10 cellular contexts compared by ENCODE assay signal in genomic region chr10:110388682-110389052, GRCh38.
DNase-seq lines count a peak whose midpoint lies in the region; ATAC-seq, FAIRE-seq and TF ChIP-seq lines count a peak whose summit lies in the region.
"Had no signal": no experiment of that assay in that cellular context is flagged by ENCODE, and none has a peak within 500 bp of the region (broad histone marks: within the 10 kb centered on the region; RNA-seq: fewer than 3 reads in every experiment).

No MANE protein-coding gene starts in this region.

- TF ChIP-seq EP300 in GM12878 (IDR thresholded peaks at IDR 0.05; ENCODE audit: borderline replicate concordance in 1 of 2, control insufficient read depth in 1 of 2, low read depth in 2 of 2, low read length in 2 of 2): no peak

- no peak for DNase-seq in Calu3
- DNase-seq in Karpas-422: peak; percentile 58
- no peak for DNase-seq in GM12878 (ENCODE audit: low read depth, low spot score)
- no peak for DNase-seq in NK-92 treated with Interleukin-12 subunit alpha and Interleukin-12 subunit beta, amount 100 ng/mL, for 24 hours (lab: John Stamatoyannopoulos, UW)
- DNase-seq in RCC 7860 (ENCODE audit: low spot score): no peak
- DNase-seq: islet precursor cell had no signal

- no peaks in the 10 kb centered on the region for H3K9me2 ChIP-seq in Karpas-422 (replicated peaks; ENCODE audit: insufficient read depth, low read length)

- CTCF ChIA-PET in Calu3 (lab: Charles Lee): no interaction called here
- CTCF ChIA-PET in GM12878 (lab: Yijun Ruan, JAX): interaction anchor here (0.8 to 1.9 kb wide), 5 partner anchors 23 to 158 kb away, joined by 3 to 7 read pairs (median 5); no protein-coding TSS in a partner anchor

- POLR2A ChIA-PET in GM12878 (lab: Charles Lee): interaction anchor here (1.1 to 1.9 kb wide), 6 partner anchors 8 to 34 kb away, joined by 3 to 5 read pairs (median 4); no protein-coding TSS in a partner anchor

- in situ Hi-C loops in GM12878 (cut with MboI): no loop called here

- H3K9me3 Mint-ChIP-seq in Calu3 (ENCODE audit: low read depth, unreplicated experiment) (peaks cover 2% of the 10 kb centered on the region), nephron (no peaks in the 10 kb centered on the region)

- H3K9me3 ChIP-seq in Karpas-422 (ENCODE audit: low read length) (no peaks in the 10 kb centered on the region), GM12878 (replicated peaks; ENCODE audit: control insufficient read depth, insufficient read depth, low read length) (no peaks in the 10 kb centered on the region; the same call in 2 of the 3 replicates)
- H3K9me3 ChIP-seq: Peyer's patch had no signal

- H3K9ac ChIP-seq in Karpas-422 (ENCODE audit: low read length) (no peak overlapping the region), GM12878 (ENCODE audit: control insufficient read depth, insufficient read depth, low read length) (peak overlapping the region; percentile 3; the same call in 1 of the 2 replicates)

- H4K20me1 ChIP-seq in Karpas-422 (ENCODE audit: insufficient read depth, low read depth, low read length) (no peaks in the 10 kb centered on the region), GM12878 (ENCODE audit: control insufficient read depth, insufficient read depth) (no peaks in the 10 kb centered on the region)

- no peak overlapping the region for H3K4me3 Mint-ChIP-seq in Calu3 (ENCODE audit: low read depth, unreplicated experiment)
- H3K4me3 Mint-ChIP-seq in nephron: no peak overlapping the region

- peak; percentile 3 for ATAC-seq in GM12878
- ATAC-seq in HG03442 (IDR thresholded peaks at IDR 0.05; ENCODE audit: unreplicated experiment): no peak
- no peak for ATAC-seq in GM21717 (IDR thresholded peaks at IDR 0.05; ENCODE audit: unreplicated experiment)

- TF ChIP-seq RAD21 in GM12878 (IDR thresholded peaks at IDR 0.05; ENCODE audit: insufficient read depth, low read depth, low read length): no peak

- no peak overlapping the region for H3K27ac ChIP-seq in Karpas-422 (ENCODE audit: low read length)
- H3K27ac ChIP-seq in GM12878 (ENCODE audit: control insufficient read depth, insufficient read depth): peak overlapping the region; percentile 75
- H3K27ac ChIP-seq: Peyer's patch had no signal

- H3K79me2 ChIP-seq in Karpas-422 (ENCODE audit: low read length) (no peaks in the 10 kb centered on the region), GM12878 (ENCODE audit: control insufficient read depth, insufficient read depth, low read length) (no peaks in the 10 kb centered on the region)

- H3K4me1 ChIP-seq in Karpas-422 (ENCODE audit: low read length) (peaks cover 44% of the 10 kb centered on the region), GM12878 (ENCODE audit: control insufficient read depth, insufficient read depth, low read length) (peaks cover 26% of the 10 kb centered on the region)

- H3K4me2 ChIP-seq in Karpas-422 (ENCODE audit: low read depth, low read length, poor library complexity, severe bottlenecking): no peak overlapping the region
- H3K4me2 ChIP-seq in GM12878 (ENCODE audit: control insufficient read depth, insufficient read depth): peak overlapping the region; percentile 12; the same call in 1 of the 2 replicates

- no peak for FAIRE-seq in GM12878 (lab: Jason Lieb, UNC)
- no peak for FAIRE-seq in RCC 7860 (lab: Jason Lieb, UNC)

- TF ChIP-seq POLR2A in GM12878 (IDR thresholded peaks at IDR 0.05; ENCODE audit: low read depth, low read length): no peak

- BruUV-seq in Calu3 (replicated peaks; lab: Mats Ljungman, UMichigan): no TSS peak
- TSS peak; percentile 95 for BruUV-seq in GM12878 (replicated peaks; lab: Mats Ljungman, UMichigan)

- H3K36me3 Mint-ChIP-seq in Calu3 (ENCODE audit: insufficient read depth, unreplicated experiment) (peaks cover 4% of the 10 kb centered on the region), nephron (ENCODE audit: low read depth) (no peaks in the 10 kb centered on the region)

- RAD21 ChIA-PET in GM12878 (lab: Charles Lee; ENCODE audit: unreplicated experiment): interaction anchor here (1.2 to 6.2 kb wide), 5 partner anchors 16 to 104 kb away, joined by 3 to 68 read pairs (median 5); no protein-coding TSS in a partner anchor

- H3K27me3 ChIP-seq in Karpas-422 (ENCODE audit: low read length): no peaks in the 10 kb centered on the region
- H3K27me3 ChIP-seq in GM12878 (replicated peaks in 1 of 2; ENCODE audit: control insufficient read depth in 2 of 2, insufficient read depth in 2 of 2, low read length in 1 of 2): no peaks in the 10 kb centered on the region
- H3K27me3 ChIP-seq: Peyer's patch had no signal

- H2AFZ ChIP-seq in Karpas-422 (ENCODE audit: low read length) (peak overlapping the region; percentile 77), GM12878 (ENCODE audit: control insufficient read depth, low read depth, low read length) (no peak overlapping the region)

- WGBS in GM12878 (ENCODE audit: insufficient coverage, insufficient replicate concordance, low lambda C conversion rate, missing lambda C conversion rate): 69% methylated on average over 7 of the region's 7 CpGs

- H3K4me3 ChIP-seq in Karpas-422 (ENCODE audit: low read length): no peak overlapping the region
- no peak overlapping the region for H3K4me3 ChIP-seq in GM12878
- H3K4me3 ChIP-seq: Peyer's patch had no signal

- H3K27ac Mint-ChIP-seq in Calu3 (ENCODE audit: unreplicated experiment) (peak overlapping the region; percentile 36), nephron (peak overlapping the region in 2 of 3 experiments; percentile 19 to 22)

- TF ChIP-seq CTCF in Calu3 (IDR thresholded peaks at IDR 0.05; ENCODE audit: unreplicated experiment): no peak
- no peak for TF ChIP-seq CTCF in GM12878 (IDR thresholded peaks at IDR 0.05 in 2 of 3, conservative IDR thresholded peaks at IDR 0.05 in 1 of 3; ENCODE audit: control insufficient read depth in 2 of 3, extremely low read depth in 1 of 3, insufficient read depth in 1 of 3, low read depth in 3 of 3, low read length in 3 of 3)
- TF ChIP-seq CTCF in nephron (IDR thresholded peaks at IDR 0.05; ENCODE audit: unreplicated experiment in 3 of 3): peak in 1 of 3 experiments; percentile 19

- H3K36me3 ChIP-seq in Karpas-422 (ENCODE audit: insufficient read depth, low read length): no peaks in the 10 kb centered on the region
- no peaks in the 10 kb centered on the region for H3K36me3 ChIP-seq in GM12878 (ENCODE audit: control insufficient read depth in 2 of 2, insufficient read depth in 2 of 2, low read length in 1 of 2)
- H3K36me3 ChIP-seq: Peyer's patch had no signal

- SMC1A ChIA-PET in GM12878 (lab: Charles Lee; ENCODE audit: uncharacterized antibody, unreplicated experiment): interaction anchor here (0.6 to 4.0 kb wide), 14 partner anchors 14 to 143 kb away, joined by 3 to 22 read pairs (median 4); no protein-coding TSS in a partner anchor

- intact Hi-C loops in Calu3 (cut with micrococcal nuclease; ENCODE audit: unreplicated experiment): no loop called here
- intact Hi-C loops in GM12878 (cut with micrococcal nuclease; ENCODE audit: unreplicated experiment): loop anchor here (1.0 kb wide), 6 partner anchors 26 to 141 kb away; no protein-coding TSS in a partner anchor

- H3K27me3 Mint-ChIP-seq in Calu3 (ENCODE audit: unreplicated experiment): no peaks in the 10 kb centered on the region
- peaks cover 17% of the 10 kb centered on the region for H3K27me3 Mint-ChIP-seq in nephron (ENCODE audit: low read depth)

- peaks cover 20% of the 10 kb centered on the region for H3K4me1 Mint-ChIP-seq in Calu3 (ENCODE audit: low read depth, unreplicated experiment)
- H3K4me1 Mint-ChIP-seq in nephron: peaks cover 40% of the 10 kb centered on the region

TF ChIP-seq in GM12878, 131 proteins besides CTCF, POLR2A, EP300 and RAD21 (continues in another document):
- TF ChIP-seq PKNOX1 (IDR thresholded peaks at IDR 0.05) (0 out of 2 replicates have a peak, but pooled peaks have one; percentile 0), HDAC2 (IDR thresholded peaks at IDR 0.05) (no peak), NBN (IDR thresholded peaks at IDR 0.05) (no peak), POU2F2 (IDR thresholded peaks at IDR 0.05; ENCODE audit: borderline replicate concordance, low read depth, low read length) (no peak), PRDM15 (CRISPR knock-in tag; IDR thresholded peaks at IDR 0.05) (no peak)
